In the genomic region with DNA sequence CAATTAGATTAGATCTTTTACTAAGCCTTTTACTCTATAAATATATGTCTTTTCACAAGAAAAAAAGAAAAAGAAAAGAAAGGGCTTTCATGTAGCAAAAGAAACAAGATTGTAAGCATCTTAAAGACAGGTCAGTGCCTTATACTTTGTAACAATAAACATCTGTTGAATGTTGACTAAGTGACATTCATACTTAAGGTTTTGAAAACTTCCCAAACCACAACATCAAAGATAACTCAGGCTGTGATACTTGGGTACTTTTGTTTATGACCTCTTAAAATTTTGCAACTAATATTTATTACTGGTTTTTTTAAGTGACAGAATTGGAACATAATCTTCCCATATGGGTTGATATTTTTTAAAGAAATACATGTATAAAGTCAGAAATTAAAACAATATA, we compare ENCODE assay signal across 24 cellular contexts.
"Had no signal": no experiment of that assay in that cellular context is flagged by ENCODE, and none has a peak within 500 bp of the region (broad histone marks: within the 10 kb centered on the region; RNA-seq: fewer than 3 reads in every experiment).

No MANE protein-coding gene starts in this region.

- ATAC-seq: activated naive CD8-positive, alpha-beta T cell treated with anti-CD3 and anti-CD28 coated beads, Interleukin-2, amount 50 U/mL, for 24 hours; naive thymus-derived CD4-positive, alpha-beta T cell; T-helper 17 cell had no signal

- H3K36me3 ChIP-seq: neural progenitor cell had no signal

- H3K4me1 ChIP-seq: neural progenitor cell had no signal

- H3K9ac ChIP-seq: neural progenitor cell had no signal

- H3K9me3 Mint-ChIP-seq: activated CD4-positive, alpha-beta memory T cell treated with anti-CD3 and anti-CD28 coated beads, Interleukin-2, amount 10 ng/mL, durations not matched to agents 7 days and 5 days; activated naive CD8-positive, alpha-beta T cell treated with anti-CD3 and anti-CD28 coated beads, Interleukin-2, amount 50 U/mL, for 24 hours; central memory CD8-positive, alpha-beta T cell; immature natural killer cell; neural progenitor cell; type B pancreatic cell had no signal

- H3K27me3 Mint-ChIP-seq: activated CD4-positive, alpha-beta memory T cell treated with anti-CD3 and anti-CD28 coated beads, Interleukin-2, amount 10 ng/mL, durations not matched to agents 7 days and 5 days; activated naive CD8-positive, alpha-beta T cell treated with anti-CD3 and anti-CD28 coated beads, Interleukin-2, amount 50 U/mL, for 24 hours; central memory CD8-positive, alpha-beta T cell; naive thymus-derived CD4-positive, alpha-beta T cell; T-helper 17 cell; type B pancreatic cell had no signal

- DNase-seq: activated CD4-positive, alpha-beta memory T cell treated with anti-CD3 and anti-CD28 coated beads, Interleukin-2, amount 10 ng/mL, durations not matched to agents 7 days and 5 days; activated CD4-positive, alpha-beta T cell treated with anti-CD3 and anti-CD28 coated beads for 48 hours; activated gamma-delta T cell; activated naive CD4-positive, alpha-beta T cell treated with anti-CD3 and anti-CD28 coated beads, Interleukin-2, amount 50 U/mL, for 16 hours; activated naive CD8-positive, alpha-beta T cell treated with anti-CD3 and anti-CD28 coated beads, Interleukin-2, amount 50 U/mL, for 24 hours; activated T-cell treated with anti-CD3 and anti-CD28 coated beads for 4 hours; brain microvascular endothelial cell; cortex of kidney; erythroblast; glutamatergic neuron; immature natural killer cell; kidney glomerular epithelial cell; left ventricle myocardium inferior; naive thymus-derived CD4-positive, alpha-beta T cell; sigmoid colon; stimulated activated CD4-positive, alpha-beta T cell treated with anti-CD3 and anti-CD28 coated beads, Interleukin-2, amount 100 ng/mL, for 48 hours; stimulated activated naive CD4-positive, alpha-beta T cell; T-helper 17 cell had no signal

- H3K4me3 ChIP-seq: ascending aorta, hepatocyte, left ventricle myocardium inferior, neural progenitor cell, sigmoid colon, thoracic aorta had no signal

- H3K27ac Mint-ChIP-seq: activated CD4-positive, alpha-beta memory T cell treated with anti-CD3 and anti-CD28 coated beads, Interleukin-2, amount 10 ng/mL, durations not matched to agents 7 days and 5 days; activated naive CD8-positive, alpha-beta T cell treated with anti-CD3 and anti-CD28 coated beads, Interleukin-2, amount 50 U/mL, for 24 hours; immature natural killer cell; naive thymus-derived CD4-positive, alpha-beta T cell; neural progenitor cell; type B pancreatic cell had no signal

- H3K27me3 ChIP-seq: ascending aorta, brain microvascular endothelial cell, hepatocyte, neural progenitor cell, sigmoid colon had no signal

- H3K4me3 Mint-ChIP-seq: activated CD4-positive, alpha-beta memory T cell treated with anti-CD3 and anti-CD28 coated beads, Interleukin-2, amount 10 ng/mL, durations not matched to agents 7 days and 5 days; activated naive CD8-positive, alpha-beta T cell treated with anti-CD3 and anti-CD28 coated beads, Interleukin-2, amount 50 U/mL, for 24 hours; central memory CD8-positive, alpha-beta T cell; immature natural killer cell; naive thymus-derived CD4-positive, alpha-beta T cell; neural progenitor cell; T-helper 17 cell; type B pancreatic cell had no signal

- H3K4me1 Mint-ChIP-seq: neural progenitor cell had no signal

- H3K27ac ChIP-seq: brain microvascular endothelial cell, hepatocyte, left ventricle myocardium inferior, neural progenitor cell, sigmoid colon, thoracic aorta had no signal

- H3K9me3 ChIP-seq: ascending aorta, left ventricle myocardium inferior, sigmoid colon, thoracic aorta had no signal

- H3K36me3 Mint-ChIP-seq: neural progenitor cell had no signal
